Comparison of ENCODE assay signal across 17 cellular contexts in the genomic region with DNA sequence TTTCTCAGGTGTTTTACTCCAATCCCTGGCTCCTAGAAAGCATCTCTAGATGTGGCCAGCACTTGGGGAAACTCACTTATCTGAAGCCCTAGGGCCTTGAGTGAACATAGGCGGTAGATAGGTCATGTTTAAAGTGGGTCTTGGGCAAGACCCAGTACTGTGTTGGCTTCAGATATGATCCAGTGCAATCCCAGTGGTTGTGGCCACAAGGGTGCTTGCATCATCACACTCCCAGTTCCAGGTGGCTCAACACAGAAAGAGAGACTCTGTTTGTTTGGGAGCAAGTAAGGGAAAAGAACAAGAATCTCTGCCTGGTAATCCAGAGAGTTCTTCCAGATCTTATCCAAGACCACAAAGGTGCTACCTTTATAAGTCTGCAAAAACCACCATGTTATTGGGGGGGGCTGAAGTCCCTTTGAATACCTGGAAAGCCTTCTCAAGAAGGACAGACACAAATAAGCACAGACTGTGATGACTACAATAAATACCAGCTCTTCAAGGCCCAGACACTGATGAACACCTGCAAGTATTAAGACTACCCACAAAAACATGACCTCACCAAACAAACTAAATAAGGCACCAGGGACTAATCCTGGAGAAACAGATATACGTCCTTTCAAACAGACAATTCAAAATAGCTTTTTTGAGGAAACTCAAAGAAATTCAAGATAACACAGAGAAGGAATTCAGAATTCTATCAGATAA.
DNase-seq lines count a peak whose midpoint lies in the region; ATAC-seq, FAIRE-seq and TF ChIP-seq lines count a peak whose summit lies in the region.
"Had no signal": no experiment of that assay in that cellular context is flagged by ENCODE, and none has a peak within 500 bp of the region (broad histone marks: within the 10 kb centered on the region; RNA-seq: fewer than 3 reads in every experiment).

No MANE protein-coding gene starts in this region.

- H3K4me1 Mint-ChIP-seq in MCF 10A (ENCODE audit: insufficient read depth, unreplicated experiment), result peaks cover 6% of the 10 kb centered on the region
- H3K4me1 Mint-ChIP-seq: CD8-positive, alpha-beta memory T cell; GM23338; H9 had no signal

- intact Hi-C loops in MCF 10A (cut with micrococcal nuclease), result loop anchor here (10.0 kb wide), 1 partner anchor 85 kb away; no protein-coding TSS in a partner anchor
- intact Hi-C loops in breast epithelium (cut with DNase I; ENCODE audit: low total_unique reads), result no loop called here

- H3K36me3 Mint-ChIP-seq in MCF 10A (ENCODE audit: insufficient read depth, unreplicated experiment), result no peaks in the 10 kb centered on the region
- H3K36me3 Mint-ChIP-seq: CD8-positive, alpha-beta memory T cell had no signal

- BruUV-seq in MCF 10A (replicated peaks; lab: Mats Ljungman, UMichigan), result no TSS peak

- no peak for ATAC-seq in GM18505 (IDR thresholded peaks at IDR 0.05; ENCODE audit: unreplicated experiment)
- ATAC-seq: GM23338 had no signal

- H3K27ac ChIP-seq in breast epithelium, result no peak overlapping the region
- H3K27ac ChIP-seq: 22Rv1, BLaER1, HL-60 had no signal

- H3K4me3 ChIP-seq in breast epithelium (no peak overlapping the region), bronchial epithelial cell (ENCODE audit: low read depth, low read length) (no peak overlapping the region)
- H3K4me3 ChIP-seq: BLaER1, GM23338 had no signal

- H3K9me3 ChIP-seq in breast epithelium, result peaks cover 0 to 6% of the 10 kb centered on the region in 2 donors
- H3K9me3 ChIP-seq: BLaER1 had no signal

- H3K27me3 ChIP-seq in breast epithelium, result no peaks in the 10 kb centered on the region
- no peaks in the 10 kb centered on the region for H3K27me3 ChIP-seq in bronchial epithelial cell (ENCODE audit: control insufficient read depth, insufficient read depth, low read length)
- H3K27me3 ChIP-seq: BLaER1 had no signal

- CTCF ChIA-PET in MCF 10A (lab: Yijun Ruan, JAX), result interaction anchor here (0.8 to 1.9 kb wide), 3 partner anchors 113 to 187 kb away, joined by 4 to 5 read pairs (median 4); a partner anchor contains a TSS

- DNase-seq in MCF 10A (ENCODE audit: unreplicated experiment) (peak; percentile 8), breast epithelium (ENCODE audit: low spot score in 2 of 2) (no peak), bronchial epithelial cell (ENCODE audit: low read depth) (no peak), iris pigment epithelial cell (ENCODE audit: low read depth) (peak; percentile 17), renal cortical epithelial cell (ENCODE audit: low read depth) (peak; percentile 26), NCI-H1417 (lab: John Stamatoyannopoulos, UW) (no peak), AG08395 (ENCODE audit: low spot score) (no peak)
- DNase-seq: AML-193; CD8-positive, alpha-beta memory T cell; DMS53; GF-D8; H9 had no signal

- H3K36me3 ChIP-seq in breast epithelium (no peaks in the 10 kb centered on the region), bronchial epithelial cell (ENCODE audit: control insufficient read depth, insufficient read depth, low read length) (no peaks in the 10 kb centered on the region)
- H3K36me3 ChIP-seq: BLaER1 had no signal

- H3K9me3 Mint-ChIP-seq in MCF 10A (ENCODE audit: unreplicated experiment), result peaks cover 26% of the 10 kb centered on the region

- H3K27me3 Mint-ChIP-seq in MCF 10A (ENCODE audit: insufficient read depth, unreplicated experiment), result no peaks in the 10 kb centered on the region

- peak; percentile 23 for FAIRE-seq in bronchial epithelial cell (lab: Jason Lieb, UNC)

- TF ChIP-seq POLR2A in breast epithelium (IDR thresholded peaks at IDR 0.05) (no peak), GM18505 (IDR thresholded peaks at IDR 0.05; ENCODE audit: borderline replicate concordance, extremely low read depth, insufficient read depth, insufficient read length) (no peak)

- POLR2A ChIA-PET in MCF 10A (lab: Yijun Ruan, JAX), result interaction anchor here (0.6 to 1.0 kb wide), 4 partner anchors 57 to 336 kb away, joined by 3 to 4 read pairs (median 3); no protein-coding TSS in a partner anchor

- H3K27ac Mint-ChIP-seq in MCF 10A (ENCODE audit: low read depth, unreplicated experiment), result no peak overlapping the region
- H3K27ac Mint-ChIP-seq: CD8-positive, alpha-beta memory T cell; GM23338 had no signal

- no peak overlapping the region for H3K4me3 Mint-ChIP-seq in MCF 10A (ENCODE audit: unreplicated experiment)
- H3K4me3 Mint-ChIP-seq: CD8-positive, alpha-beta memory T cell; GM23338; H9 had no signal

- TF ChIP-seq CTCF in MCF 10A (IDR thresholded peaks at IDR 0.05; ENCODE audit: unreplicated experiment) (no peak), breast epithelium (IDR thresholded peaks at IDR 0.05) (no peak), bronchial epithelial cell (IDR thresholded peaks at IDR 0.05; ENCODE audit: insufficient read depth, low read length, severe bottlenecking) (no peak)

- H3K4me1 ChIP-seq in breast epithelium, result no peaks in the 10 kb centered on the region
- H3K4me1 ChIP-seq: BLaER1 had no signal

Comparison
In these comparisons a context has a peak if more than half of its experiments do, and no peak if none do; other contexts are left out.
1. DNase-seq: peak in MCF 10A (single experiment), iris pigment epithelial cell (single experiment) and renal cortical epithelial cell (single experiment); none in breast epithelium (0 of 2), bronchial epithelial cell (single experiment), NCI-H1417 (0 of 3) and AG08395 (single experiment).